In the genomic region with DNA sequence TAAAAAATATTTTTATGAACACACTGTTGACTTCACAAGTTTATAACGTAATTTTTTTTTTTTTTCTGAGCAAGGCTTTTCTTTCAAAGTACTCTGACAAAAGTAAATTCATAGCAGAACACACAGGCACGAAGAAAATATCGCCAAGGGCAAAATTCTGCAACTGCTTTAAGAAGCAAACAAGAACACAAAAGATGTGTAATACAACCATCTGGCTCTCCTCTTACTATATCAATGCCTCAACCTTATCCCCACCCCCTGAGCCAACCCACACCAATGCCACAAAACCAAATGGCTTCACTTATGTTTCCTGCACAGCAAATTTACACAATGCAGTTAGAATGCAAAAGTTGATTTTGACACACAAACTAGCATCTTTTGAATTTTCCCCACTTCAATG, we compare ENCODE assay signal across 11 cellular contexts.
A peak's percentile ranks its signal among the peaks of the same experiment; 100 is the strongest.
DNase-seq lines count a peak whose midpoint lies in the region; ATAC-seq and TF ChIP-seq lines count a peak whose summit lies in the region.
"Had no signal": no experiment of that assay in that cellular context is flagged by ENCODE, and none has a peak within 500 bp of the region (broad histone marks: within the 10 kb centered on the region; RNA-seq: fewer than 3 reads in every experiment).

No MANE protein-coding gene starts in this region.

- H2BK120ac ChIP-seq in trophoblast cell (ENCODE audit: insufficient read depth, low read length, poor library complexity) = no peak overlapping the region

- TF ChIP-seq CTCF in NB4 (IDR thresholded peaks at IDR 0.05; ENCODE audit: low read depth, low read length) = no peak

- no peak overlapping the region for H3K4ac ChIP-seq in trophoblast cell (ENCODE audit: low read depth, low read length)

- no peak overlapping the region for H4K8ac ChIP-seq in trophoblast cell (ENCODE audit: low read depth, low read length)

- peaks cover 2 to 6% of the 10 kb centered on the region in 2 experiments for H3K4me1 ChIP-seq in trophoblast cell (ENCODE audit: control insufficient read depth in 1 of 2, insufficient read depth in 2 of 2, low read length in 2 of 2)

- H2AK5ac ChIP-seq in trophoblast cell (ENCODE audit: low read length) = no peak overlapping the region

- no CpG with 5 or more reads among the region's 3 CpGs for WGBS in trophoblast cell (ENCODE audit: extremely low coverage, insufficient coverage, insufficient read length)

- H3K79me2 ChIP-seq in trophoblast cell (ENCODE audit: control insufficient read depth, insufficient read depth, low read length, poor library complexity) = no peaks in the 10 kb centered on the region

- no peak overlapping the region for H2BK12ac ChIP-seq in trophoblast cell (ENCODE audit: low read length)

- no peak overlapping the region for H2BK5ac ChIP-seq in trophoblast cell (ENCODE audit: low read depth, low read length, poor library complexity)

- H4K12ac ChIP-seq in trophoblast cell (ENCODE audit: low read depth, low read length) = no peak overlapping the region

- H3K18ac ChIP-seq in trophoblast cell (ENCODE audit: low read length) = no peak overlapping the region

- H3K4me3 ChIP-seq in NB4 (ENCODE audit: low read depth, low read length) (no peak overlapping the region), trophoblast cell (ENCODE audit: low read depth, low read length) (no peak overlapping the region)
- H3K4me3 ChIP-seq: cardiac muscle cell had no signal

- no peak for TF ChIP-seq POLR2A in NB4 (IDR thresholded peaks at IDR 0.05; ENCODE audit: extremely low read depth, insufficient read length)

- no peak overlapping the region for H3K4me2 ChIP-seq in trophoblast cell (ENCODE audit: low read length)

- H3K14ac ChIP-seq in trophoblast cell (ENCODE audit: low read length) = no peak overlapping the region

- H3K9ac ChIP-seq in trophoblast cell (ENCODE audit: low read length) = no peak overlapping the region

- no peaks in the 10 kb centered on the region for H3K9me3 ChIP-seq in trophoblast cell (ENCODE audit: insufficient read depth, low read depth, low read length)

- peak; percentile 73 for DNase-seq in DMS 273 (lab: John Stamatoyannopoulos, UW; ENCODE audit: unreplicated experiment)
- peak; percentile 6 for DNase-seq in NB4 (ENCODE audit: low read depth)
- DNase-seq in activated T-helper 9 cell treated with anti-CD3 and anti-CD28 coated beads, Interleukin-2, amount 50 U/mL, for 16 hours (ENCODE audit: low read depth) = peak; percentile 16
- peak; percentile 62 to 89 for DNase-seq in trophoblast cell
- no peak for DNase-seq in left cardiac atrium
- DNase-seq: COR-L47 had no signal

- intact Hi-C loops in left cardiac atrium (cut with DNase I) = loop anchor here in 1 of 2 donors (5.0 to 10.0 kb wide), 2 partner anchors 245 to 278 kb away; no protein-coding TSS in a partner anchor

- H3K27ac ChIP-seq in trophoblast cell (ENCODE audit: low read depth, low read length) = no peak overlapping the region

- no peaks in the 10 kb centered on the region for H3K79me1 ChIP-seq in trophoblast cell (ENCODE audit: low read length)

- H3K27me3 ChIP-seq in trophoblast cell (ENCODE audit: insufficient read depth, low read length) = no peaks in the 10 kb centered on the region
- H3K27me3 ChIP-seq: cardiac muscle cell had no signal

- no peaks in the 10 kb centered on the region for H3K36me3 ChIP-seq in trophoblast cell (ENCODE audit: control insufficient read depth in 1 of 2, insufficient read depth in 2 of 2, low read length in 2 of 2)
- H3K36me3 ChIP-seq: cardiac muscle cell had no signal

- ATAC-seq in HG02870 (IDR thresholded peaks at IDR 0.05; ENCODE audit: unreplicated experiment) (no peak), HG03439 (IDR thresholded peaks at IDR 0.05; ENCODE audit: unreplicated experiment) (no peak), HG03045 (IDR thresholded peaks at IDR 0.05; ENCODE audit: unreplicated experiment) (no peak), left cardiac atrium (no peak)
- ATAC-seq: left lobe of liver had no signal

- H2AFZ ChIP-seq in trophoblast cell (ENCODE audit: insufficient read depth, low read length, poor library complexity) = no peak overlapping the region

- no peak overlapping the region for H3K23ac ChIP-seq in trophoblast cell (ENCODE audit: low read length)

- no peak overlapping the region for H4K91ac ChIP-seq in trophoblast cell (ENCODE audit: low read depth, low read length)
